In genomic region chr2:240366901-240367300, GRCh38 we compare ENCODE assay signal across 1 cellular context.
TF ChIP-seq lines count a peak whose summit lies in the region.

No MANE protein-coding gene starts in this region.

TF ChIP-seq in IMR-90, 13 proteins besides CTCF, POLR2A, EP300 and RAD21 (continued from another document):
- TF ChIP-seq ELK1 (IDR thresholded peaks at IDR 0.05; ENCODE audit: borderline replicate concordance, low read depth, low read length) (no peak), USF2 (IDR thresholded peaks at IDR 0.05; ENCODE audit: low read depth, low read length) (no peak), MAFK (IDR thresholded peaks at IDR 0.05; ENCODE audit: low read depth, low read length) (no peak), RCOR1 (IDR thresholded peaks at IDR 0.05; ENCODE audit: insufficient replicate concordance, low read length) (no peak), BHLHE40 (IDR thresholded peaks at IDR 0.05; ENCODE audit: low read depth, low read length) (no peak), CEBPB (IDR thresholded peaks at IDR 0.05; ENCODE audit: low read depth, low read length) (no peak), CHD1 (IDR thresholded peaks at IDR 0.05; ENCODE audit: low read depth, low read length) (no peak), NFE2L2 (IDR thresholded peaks at IDR 0.05; ENCODE audit: low read depth, low read length) (no peak)
